10 cellular contexts compared by ENCODE assay signal in the genomic region with DNA sequence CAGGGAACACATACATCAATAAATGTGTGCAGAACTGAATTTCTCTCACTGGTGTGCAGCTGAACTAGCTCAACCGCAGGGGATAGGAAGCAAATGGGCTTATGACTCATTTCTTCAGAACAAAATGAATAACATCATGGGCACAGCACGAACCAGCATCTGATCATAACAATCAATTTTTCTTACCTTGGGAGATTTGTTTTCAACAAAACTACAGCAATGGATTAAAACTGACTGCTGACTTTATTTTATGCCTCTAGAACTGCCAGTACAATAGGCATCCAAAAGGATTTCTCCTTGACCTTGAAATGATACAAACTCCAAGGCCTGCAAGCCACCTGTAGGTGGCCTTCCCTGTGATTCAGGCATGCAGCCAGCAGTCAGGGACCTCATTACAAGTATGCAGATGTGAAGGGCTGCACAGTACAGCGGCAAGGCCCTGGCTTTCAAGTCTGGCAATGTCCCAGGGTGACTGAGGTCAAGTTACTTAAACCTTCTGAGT. TPM values are rescaled to one million over a fixed set of nuclear protein-coding genes. Genes with fewer than 3 reads are reported as not detected.
DNase-seq lines count a peak whose midpoint lies in the region; ATAC-seq, FAIRE-seq and TF ChIP-seq lines count a peak whose summit lies in the region.
"Had no signal": no experiment of that assay in that cellular context is flagged by ENCODE, and none has a peak within 500 bp of the region (broad histone marks: within the 10 kb centered on the region; RNA-seq: fewer than 3 reads in every experiment).

No MANE protein-coding gene starts in this region.

- no CpG with 5 or more reads among the region's 3 CpGs for WGBS in neuronal stem cell (ENCODE audit: extremely low coverage in 2 of 2, insufficient read length in 2 of 2, insufficient replicate concordance in 1 of 2), 2 donors

- H2AFZ ChIP-seq in neuronal stem cell (ENCODE audit: low read length) = no peak overlapping the region

- ATAC-seq in GM19023 (IDR thresholded peaks at IDR 0.05; ENCODE audit: unreplicated experiment) = peak; percentile 76
- peak; percentile 59 for ATAC-seq in HG03354 (IDR thresholded peaks at IDR 0.05; ENCODE audit: poor library complexity, severe bottlenecking, unreplicated experiment)
- ATAC-seq in GM19467 (IDR thresholded peaks at IDR 0.05; ENCODE audit: unreplicated experiment) = no peak
- ATAC-seq in GM18870 (IDR thresholded peaks at IDR 0.05; ENCODE audit: unreplicated experiment) = no peak

- H3K4me2 ChIP-seq in neuronal stem cell (ENCODE audit: insufficient read depth, low read length, poor library complexity, severe bottlenecking) = no peak overlapping the region

- no peak overlapping the region for H2BK5ac ChIP-seq in neuronal stem cell (ENCODE audit: low read length)

- no peak overlapping the region for H3K18ac ChIP-seq in neuronal stem cell (ENCODE audit: low read length)

- FAIRE-seq in D721Med (lab: Jason Lieb, UNC) = no peak
- FAIRE-seq: H1 had no signal

- peaks cover 9 to 78% of the 10 kb centered on the region in 2 donors for H3K36me3 ChIP-seq in neuronal stem cell (replicated peaks in 1 of 2; ENCODE audit: control insufficient read depth in 2 of 2, insufficient read depth in 2 of 2, low read length in 2 of 2)

- no peaks in the 10 kb centered on the region for H3K27me3 ChIP-seq in neuronal stem cell (ENCODE audit: control insufficient read depth in 3 of 3, insufficient read depth in 3 of 3, low read depth in 1 of 3, low read length in 3 of 3)

- H3K4ac ChIP-seq in neuronal stem cell (ENCODE audit: low read length) = no peak overlapping the region

- H3K79me1 ChIP-seq in neuronal stem cell (ENCODE audit: low read depth, low read length) = no peaks in the 10 kb centered on the region

- TF ChIP-seq CTCF in AG10803 (conservative IDR thresholded peaks at IDR 0.05; ENCODE audit: low read length) (no peak; the same call in 1 of the 2 replicates), choroid plexus epithelial cell (conservative IDR thresholded peaks at IDR 0.05; ENCODE audit: low read depth, low read length) (peak; percentile 47), D721Med (IDR thresholded peaks at IDR 0.05; ENCODE audit: insufficient read depth, missing control alignments) (no peak)

- no peak overlapping the region for H4K91ac ChIP-seq in neuronal stem cell (ENCODE audit: low read depth, low read length, poor library complexity)

- no peak overlapping the region for H3K23ac ChIP-seq in neuronal stem cell (ENCODE audit: low read depth, low read length, poor library complexity)

- H3K4me3 ChIP-seq in AG10803 (ENCODE audit: low read length) (no peak overlapping the region), choroid plexus epithelial cell (ENCODE audit: low read depth, low read length) (no peak overlapping the region), neuronal stem cell (ENCODE audit: low read length in 2 of 2) (no peak overlapping the region)

- H2AK5ac ChIP-seq in neuronal stem cell (ENCODE audit: low read depth, low read length) = no peak overlapping the region

- no peak overlapping the region for H2BK15ac ChIP-seq in neuronal stem cell (ENCODE audit: low read length)

- no peaks in the 10 kb centered on the region for H3K4me1 ChIP-seq in neuronal stem cell (ENCODE audit: control insufficient read depth in 2 of 2, insufficient read depth in 1 of 2, low read depth in 1 of 2, low read length in 2 of 2)

- no peak overlapping the region for H2BK120ac ChIP-seq in neuronal stem cell (ENCODE audit: low read depth, low read length)

- no peak overlapping the region for H4K8ac ChIP-seq in neuronal stem cell (ENCODE audit: low read depth, low read length)

- no peak overlapping the region for H3K14ac ChIP-seq in neuronal stem cell (ENCODE audit: low read length)

- DNase-seq in AG10803 (ENCODE audit: low read depth) = peak; percentile 51
- DNase-seq in choroid plexus epithelial cell (ENCODE audit: low read depth) = peak; percentile 73
- no peak for DNase-seq in D721Med (ENCODE audit: insufficient read length, low spot score)
- DNase-seq in neuronal stem cell (ENCODE audit: low spot score) = no peak
- DNase-seq: activated naive CD4-positive, alpha-beta T cell had no signal

- no peak overlapping the region for H3K27ac ChIP-seq in neuronal stem cell (replicated peaks; ENCODE audit: low read length)

- H3K9ac ChIP-seq in neuronal stem cell (ENCODE audit: low read depth, low read length, poor library complexity) = no peak overlapping the region

- H3K9me3 ChIP-seq in neuronal stem cell (replicated peaks in 1 of 2; ENCODE audit: control insufficient read depth in 2 of 2, insufficient read depth in 1 of 2, low read depth in 1 of 2, low read length in 2 of 2) = no peaks in the 10 kb centered on the region

- no peak overlapping the region for H2BK12ac ChIP-seq in neuronal stem cell (ENCODE audit: low read length)

RNA-seq across cellular contexts. Expression of a gene that starts 26.1 kb away (rescaled TPM):
- 24.9 TPM for polyA plus RNA-seq in neuronal stem cell (2013, experiment 1 of 2)
- polyA plus RNA-seq in neuronal stem cell (2013, experiment 2 of 2) = 26.9 TPM

Comparison
In these comparisons a context has a peak if more than half of its experiments do, and no peak if none do; other contexts are left out.
1. DNase-seq: peak in AG10803 (single experiment) and choroid plexus epithelial cell (single experiment); none in D721Med (single experiment) and neuronal stem cell (single experiment).
2. ATAC-seq: peak in GM19023 (single experiment) and HG03354 (single experiment); none in GM19467 (single experiment) and GM18870 (single experiment).